In genomic region chr15:69444686-69445085, GRCh38 we compare ENCODE assay signal across 32 cellular contexts.
"Had no signal": no experiment of that assay in that cellular context is flagged by ENCODE, and none has a peak within 500 bp of the region (broad histone marks: within the 10 kb centered on the region; RNA-seq: fewer than 3 reads in every experiment).

No MANE protein-coding gene starts in this region.

- H3K36me3 Mint-ChIP-seq: natural killer cell; stimulated activated memory B cell treated with anti-CD40 and anti-IgM and Interleukin-4, amounts not matched to agents 10 μg/mL and 1 μg/mL and 100 μg/mL, for 72 hours had no signal

- H3K27me3 ChIP-seq: esophagus squamous epithelium, left lung, neural progenitor cell, sigmoid colon, vagina had no signal

- H3K27ac ChIP-seq: epithelial cell of prostate, esophagus squamous epithelium, left lung, lower lobe of right lung, neural progenitor cell, parathyroid adenoma, psoas muscle, sigmoid colon, vagina had no signal

- H3K9me3 ChIP-seq: esophagus squamous epithelium, left lung, lower lobe of right lung, psoas muscle, sigmoid colon, vagina had no signal

- H3K27ac Mint-ChIP-seq: activated CD4-positive, alpha-beta T cell treated with anti-CD3 and anti-CD28 coated beads for 36 hours; activated T-helper 1 cell treated with anti-CD3 and anti-CD28 coated beads, Interleukin-12 subunit alpha, Interleukin-12 subunit beta, Interleukin-2, Interleukin-4 antibody, amounts not matched to agents 30 ng/mL and 10 ng/mL and 1 ng/mL, durations not matched to agents 14 hours and 24 hours and 36 hours; dendritic cell treated with granulocyte-macrophage colony-stimulating factor and Interleukin-4, amounts not matched to agents 40 ng/mL and 50 ng/mL, for 4 days; natural killer cell; neural progenitor cell; stimulated activated memory B cell treated with anti-CD40 and anti-IgM and Interleukin-4, amounts not matched to agents 10 μg/mL and 1 μg/mL and 100 μg/mL, for 72 hours; stimulated activated naive CD8-positive, alpha-beta T cell treated with anti-CD3 and anti-CD28 coated beads, Interleukin-15, amount 100 ng/mL, for 72 hours; T-helper 2 cell treated with Interferon-gamma antibody and Interleukin-4, amounts not matched to agents 5 μg/mL and 100 μg/mL, for 36 hours; type B pancreatic cell had no signal

- H3K9me3 Mint-ChIP-seq: activated T-helper 1 cell treated with anti-CD3 and anti-CD28 coated beads, Interleukin-12 subunit alpha, Interleukin-12 subunit beta, Interleukin-2, Interleukin-4 antibody, amounts not matched to agents 30 ng/mL and 10 ng/mL and 1 ng/mL, durations not matched to agents 14 hours and 24 hours and 36 hours; dendritic cell treated with granulocyte-macrophage colony-stimulating factor and Interleukin-4, amounts not matched to agents 40 ng/mL and 50 ng/mL, for 4 days; natural killer cell; neural progenitor cell; stimulated activated memory B cell treated with anti-CD40 and anti-IgM and Interleukin-4, amounts not matched to agents 10 μg/mL and 1 μg/mL and 100 μg/mL, for 72 hours; stimulated activated naive CD8-positive, alpha-beta T cell treated with anti-CD3 and anti-CD28 coated beads, Interleukin-15, amount 100 ng/mL, for 72 hours; T-helper 2 cell treated with Interferon-gamma antibody and Interleukin-4, amounts not matched to agents 5 μg/mL and 100 μg/mL, for 36 hours; type B pancreatic cell had no signal

- ATAC-seq: activated CD4-positive, alpha-beta T cell treated with anti-CD3 and anti-CD28 coated beads for 36 hours; left lung; lower lobe of right lung; natural killer cell; psoas muscle; stimulated activated memory B cell treated with anti-CD40 and anti-IgM and Interleukin-4, amounts not matched to agents 10 μg/mL and 1 μg/mL and 100 μg/mL, for 72 hours; stimulated activated naive CD8-positive, alpha-beta T cell treated with anti-CD3 and anti-CD28 coated beads, Interleukin-15, amount 100 ng/mL, for 72 hours had no signal

- H3K4me1 Mint-ChIP-seq: neural progenitor cell had no signal

- DNase-seq: activated CD4-positive, alpha-beta T cell treated with anti-CD3 and anti-CD28 coated beads for 36 hours; activated CD4-positive, alpha-beta T cell treated with anti-CD3 and anti-CD28 coated beads, Interleukin-2, amount 50 U/mL, for 48 hours; activated CD4-positive, CD25-positive, alpha-beta regulatory T cell; activated CD8-positive, alpha-beta memory T cell treated with anti-CD3 and anti-CD28 coated beads for 24 hours; activated gamma-delta T cell treated with Interleukin-2 at 50 U/mL for 16 hours; activated naive CD4-positive, alpha-beta T cell treated with anti-CD3 and anti-CD28 coated beads, Interleukin-2, amount 50 U/mL, for 16 hours; activated T-cell treated with anti-CD3 and anti-CD28 coated beads, Interleukin-2, amount 50 U/mL, for 1 hour; amniotic stem cell; central memory CD4-positive, alpha-beta T cell; esophagus squamous epithelium; left lung; lower lobe of right lung; mesendoderm; natural killer cell; occipital lobe; psoas muscle; sigmoid colon; small intestine; stimulated activated CD4-positive, alpha-beta T cell treated with anti-CD3 and anti-CD28 coated beads, Interleukin-1b, Interleukin-23, amount 100 ng/mL, for 48 hours; stimulated activated CD4-positive, alpha-beta T cell treated with anti-CD3 and anti-CD28 coated beads, Interleukin-4, amount 100 ng/mL, for 4 hours; stimulated activated CD8-positive, alpha-beta memory T cell treated with anti-CD3 and anti-CD28 coated beads, Interleukin-4, amount 100 ng/mL, for 48 hours; stimulated activated naive CD8-positive, alpha-beta T cell treated with anti-CD3 and anti-CD28 coated beads, Interleukin-15, amount 100 ng/mL, for 72 hours; substantia nigra had no signal

- H3K36me3 ChIP-seq: lower lobe of right lung, sigmoid colon, vagina had no signal

- H3K4me1 ChIP-seq: esophagus squamous epithelium, left lung, lower lobe of right lung, neural progenitor cell, parathyroid adenoma, psoas muscle, sigmoid colon, vagina had no signal

- H3K4me3 ChIP-seq: esophagus squamous epithelium, left lung, lower lobe of right lung, neural progenitor cell, psoas muscle, sigmoid colon, vagina had no signal

- H3K27me3 Mint-ChIP-seq: activated CD4-positive, alpha-beta T cell treated with anti-CD3 and anti-CD28 coated beads for 36 hours; dendritic cell treated with granulocyte-macrophage colony-stimulating factor and Interleukin-4, amounts not matched to agents 40 ng/mL and 50 ng/mL, for 4 days; stimulated activated memory B cell treated with anti-CD40 and anti-IgM and Interleukin-4, amounts not matched to agents 10 μg/mL and 1 μg/mL and 100 μg/mL, for 72 hours; stimulated activated naive CD8-positive, alpha-beta T cell treated with anti-CD3 and anti-CD28 coated beads, Interleukin-15, amount 100 ng/mL, for 72 hours; type B pancreatic cell had no signal

- H3K4me3 Mint-ChIP-seq: activated CD4-positive, alpha-beta T cell treated with anti-CD3 and anti-CD28 coated beads for 36 hours; activated T-helper 1 cell treated with anti-CD3 and anti-CD28 coated beads, Interleukin-12 subunit alpha, Interleukin-12 subunit beta, Interleukin-2, Interleukin-4 antibody, amounts not matched to agents 30 ng/mL and 10 ng/mL and 1 ng/mL, durations not matched to agents 14 hours and 24 hours and 36 hours; dendritic cell treated with granulocyte-macrophage colony-stimulating factor and Interleukin-4, amounts not matched to agents 40 ng/mL and 50 ng/mL, for 4 days; natural killer cell; neural progenitor cell; stimulated activated memory B cell treated with anti-CD40 and anti-IgM and Interleukin-4, amounts not matched to agents 10 μg/mL and 1 μg/mL and 100 μg/mL, for 72 hours; stimulated activated naive CD8-positive, alpha-beta T cell treated with anti-CD3 and anti-CD28 coated beads, Interleukin-15, amount 100 ng/mL, for 72 hours; T-helper 2 cell treated with Interferon-gamma antibody and Interleukin-4, amounts not matched to agents 5 μg/mL and 100 μg/mL, for 36 hours; type B pancreatic cell had no signal
